ENCODE assay signal across 10 cellular contexts in genomic region chr10:104937528-104937927, GRCh38.
DNase-seq lines count a peak whose midpoint lies in the region; TF ChIP-seq lines count a peak whose summit lies in the region.
"Had no signal": no experiment of that assay in that cellular context is flagged by ENCODE, and none has a peak within 500 bp of the region (broad histone marks: within the 10 kb centered on the region; RNA-seq: fewer than 3 reads in every experiment).

No MANE protein-coding gene starts in this region.

- DNase-seq in GM03348 (ENCODE audit: low spot score) (peak; percentile 58), M059J (ENCODE audit: low read depth) (peak; percentile 97), astrocyte of the spinal cord (ENCODE audit: low read depth, low spot score) (peak; percentile 97), non-pigmented ciliary epithelial cell (ENCODE audit: low read depth) (peak; percentile 77), HEK293T (ENCODE audit: extremely low spot score) (no peak), DMS53 treated with DMSO at 0.1 percent for 48 hours (lab: John Stamatoyannopoulos, UW; ENCODE audit: unreplicated experiment) (no peak)
- no peak for DNase-seq in activated CD4-positive, alpha-beta memory T cell treated with anti-CD3 and anti-CD28 coated beads for 36 hours
- DNase-seq: GF-D8, lower lobe of right lung had no signal

- in situ Hi-C loops in astrocyte of the spinal cord (cut with HindIII; ENCODE audit: low sequenced_read_pairs) = no loop called here

- intact Hi-C loops in activated CD4-positive, alpha-beta memory T cell treated with anti-CD3 and anti-CD28 coated beads for 36 hours (cut with micrococcal nuclease) = no loop called here

- no peak for TF ChIP-seq CTCF in astrocyte of the spinal cord (IDR thresholded peaks at IDR 0.05; ENCODE audit: low read depth, low read length)

- peaks cover 16% of the 10 kb centered on the region for H3K4me1 Mint-ChIP-seq in activated CD4-positive, alpha-beta memory T cell treated with anti-CD3 and anti-CD28 coated beads for 36 hours (ENCODE audit: low read depth)

- POLR2A ChIA-PET in activated CD4-positive, alpha-beta memory T cell treated with anti-CD3 and anti-CD28 coated beads for 36 hours (lab: Charles Lee) = no interaction called here
- POLR2A ChIA-PET in HEK293T (lab: Yijun Ruan, JAX) = no interaction called here

- CTCF ChIA-PET in activated CD4-positive, alpha-beta memory T cell treated with anti-CD3 and anti-CD28 coated beads for 36 hours (lab: Charles Lee) = no interaction called here
- CTCF ChIA-PET in HEK293T (lab: Yijun Ruan, JAX) = no interaction called here

- no peak overlapping the region for H3K4me3 Mint-ChIP-seq in activated CD4-positive, alpha-beta memory T cell treated with anti-CD3 and anti-CD28 coated beads for 36 hours

- H3K4me3 ChIP-seq in astrocyte of the spinal cord (ENCODE audit: low read depth, low read length) = no peak overlapping the region
- H3K4me3 ChIP-seq: lower lobe of right lung, vagina had no signal

- H3K36me3 Mint-ChIP-seq in activated CD4-positive, alpha-beta memory T cell treated with anti-CD3 and anti-CD28 coated beads for 36 hours = no peaks in the 10 kb centered on the region

- H3K9me3 Mint-ChIP-seq in activated CD4-positive, alpha-beta memory T cell treated with anti-CD3 and anti-CD28 coated beads for 36 hours = no peaks in the 10 kb centered on the region

- H3K27me3 Mint-ChIP-seq in activated CD4-positive, alpha-beta memory T cell treated with anti-CD3 and anti-CD28 coated beads for 36 hours = no peaks in the 10 kb centered on the region

- H3K27ac Mint-ChIP-seq in activated CD4-positive, alpha-beta memory T cell treated with anti-CD3 and anti-CD28 coated beads for 36 hours = no peak overlapping the region

TF ChIP-seq in HEK293T, 16 proteins besides CTCF, POLR2A, EP300 and RAD21:
- no peak for TF ChIP-seq BHLHE40 (IDR thresholded peaks at IDR 0.05; ENCODE audit: borderline replicate concordance)
- no peak for TF ChIP-seq LEF1 (IDR thresholded peaks at IDR 0.05; ENCODE audit: borderline replicate concordance)
- TF ChIP-seq ELF4 (IDR thresholded peaks at IDR 0.05) = no peak
- TF ChIP-seq NFRKB (IDR thresholded peaks at IDR 0.05) = no peak
- no peak for TF ChIP-seq CTBP1 (IDR thresholded peaks at IDR 0.05; ENCODE audit: borderline replicate concordance)
- no peak for TF ChIP-seq L3MBTL2 (conservative IDR thresholded peaks at IDR 0.05)
- no peak for TF ChIP-seq PKNOX1 (IDR thresholded peaks at IDR 0.05)

Comparison
In these comparisons a context has a peak if more than half of its experiments do, and no peak if none do; other contexts are left out.
1. DNase-seq: peak in GM03348 (single experiment), M059J (single experiment), astrocyte of the spinal cord (single experiment) and non-pigmented ciliary epithelial cell (single experiment); none in activated CD4-positive, alpha-beta memory T cell treated with anti-CD3 and anti-CD28 coated beads for 36 hours (single experiment), HEK293T (single experiment) and DMS53 treated with DMSO at 0.1 percent for 48 hours (single experiment).